ENCODE assay signal across 12 cellular contexts in genomic region chr4:38082424-38083374, GRCh38.
DNase-seq lines count a peak whose midpoint lies in the region; ATAC-seq and TF ChIP-seq lines count a peak whose summit lies in the region.
"Had no signal": no experiment of that assay in that cellular context is flagged by ENCODE, and none has a peak within 500 bp of the region (broad histone marks: within the 10 kb centered on the region; RNA-seq: fewer than 3 reads in every experiment).

No MANE protein-coding gene starts in this region.

- H3K36me3 ChIP-seq in mesenchymal stem cell (ENCODE audit: control insufficient read depth in 1 of 2, insufficient read depth in 2 of 2, low read depth in 1 of 2, low read length in 2 of 2) = peaks cover 0 to 15% of the 10 kb centered on the region in 2 experiments
- H3K36me3 ChIP-seq in upper lobe of left lung = peaks cover 0 to 12% (median 0%) of the 10 kb centered on the region in 4 donors

- H2AK5ac ChIP-seq in mesenchymal stem cell (ENCODE audit: low read length, severe bottlenecking) = no peak overlapping the region

- H4K8ac ChIP-seq in mesenchymal stem cell (ENCODE audit: low read length) = peak overlapping the region; percentile 84

- H3K9me3 ChIP-seq in mesenchymal stem cell (ENCODE audit: control insufficient read depth, low read length) (no peaks in the 10 kb centered on the region), upper lobe of left lung (no peaks in the 10 kb centered on the region)

- H3K9me3 Mint-ChIP-seq in activated naive CD8-positive, alpha-beta T cell treated with anti-CD3 and anti-CD28 coated beads, Interleukin-2, amount 50 U/mL, for 24 hours = no peaks in the 10 kb centered on the region
- no peaks in the 10 kb centered on the region for H3K9me3 Mint-ChIP-seq in activated naive CD8-positive, alpha-beta T cell treated with anti-CD3 and anti-CD28 coated beads for 36 hours
- no peaks in the 10 kb centered on the region for H3K9me3 Mint-ChIP-seq in activated CD4-positive, alpha-beta memory T cell treated with anti-CD3 and anti-CD28 coated beads for 36 hours

- DNase-seq in activated naive CD8-positive, alpha-beta T cell treated with anti-CD3 and anti-CD28 coated beads, Interleukin-2, amount 50 U/mL, for 24 hours = no peak
- no peak for DNase-seq in activated naive CD8-positive, alpha-beta T cell treated with anti-CD3 and anti-CD28 coated beads for 36 hours
- DNase-seq in dorsolateral prefrontal cortex (no peak), mesenchymal stem cell (peak; percentile 90), upper lobe of left lung (peak in 1 of 2 donors; percentile 30)
- DNase-seq in activated CD4-positive, alpha-beta memory T cell treated with anti-CD3 and anti-CD28 coated beads for 36 hours = no peak
- DNase-seq in activated T-cell treated with anti-CD3 and anti-CD28 coated beads, Interleukin-2, amount 50 U/mL, for 48 hours = no peak
- no peak for DNase-seq in activated CD4-positive, alpha-beta T cell treated with anti-CD3 and anti-CD28 coated beads for 4 hours
- DNase-seq: GOT3; left cardiac atrium; stimulated activated CD4-positive, alpha-beta T cell treated with anti-CD3 and anti-CD28 coated beads, Interleukin-2, amount 100 ng/mL, for 48 hours; WERI-Rb-1 had no signal

- peak overlapping the region; percentile 47 for H4K91ac ChIP-seq in mesenchymal stem cell (ENCODE audit: low read length)

- H3K4ac ChIP-seq in mesenchymal stem cell (ENCODE audit: low read depth in 1 of 2, low read length in 2 of 2) = peak overlapping the region; percentile 54 to 82

- no peak overlapping the region for H3K23ac ChIP-seq in mesenchymal stem cell (ENCODE audit: low read length in 2 of 2)

- TF ChIP-seq POLR2A in upper lobe of left lung (IDR thresholded peaks at IDR 0.05) = peak in 1 of 4 donors; percentile 42

- POLR2A ChIA-PET in activated CD4-positive, alpha-beta memory T cell treated with anti-CD3 and anti-CD28 coated beads for 36 hours (lab: Charles Lee) = interaction anchor here (2.6 kb wide), 1 partner anchor 8 kb away, joined by 9 read pairs; no protein-coding TSS in a partner anchor

- H2AFZ ChIP-seq in mesenchymal stem cell (ENCODE audit: low read depth, low read length) = no peak overlapping the region

- no peak for TF ChIP-seq EP300 in upper lobe of left lung (IDR thresholded peaks at IDR 0.05)

- H3K18ac ChIP-seq in mesenchymal stem cell (ENCODE audit: low read depth in 1 of 2, low read length in 2 of 2) = peak overlapping the region; percentile 88 to 90

- H3K79me1 ChIP-seq in mesenchymal stem cell (replicated peaks; ENCODE audit: low read length, poor library complexity, severe bottlenecking) = peaks cover 30% of the 10 kb centered on the region

- peak overlapping the region; percentile 59 to 94 for H2BK12ac ChIP-seq in mesenchymal stem cell (ENCODE audit: low read length in 2 of 2)

- H3K36me3 Mint-ChIP-seq in activated naive CD8-positive, alpha-beta T cell treated with anti-CD3 and anti-CD28 coated beads, Interleukin-2, amount 50 U/mL, for 24 hours (ENCODE audit: low read depth) = peaks cover 15% of the 10 kb centered on the region
- peaks cover 8% of the 10 kb centered on the region for H3K36me3 Mint-ChIP-seq in activated naive CD8-positive, alpha-beta T cell treated with anti-CD3 and anti-CD28 coated beads for 36 hours
- H3K36me3 Mint-ChIP-seq in activated CD4-positive, alpha-beta memory T cell treated with anti-CD3 and anti-CD28 coated beads for 36 hours = peaks cover 9% of the 10 kb centered on the region

- no peak overlapping the region for H3K4me3 Mint-ChIP-seq in activated naive CD8-positive, alpha-beta T cell treated with anti-CD3 and anti-CD28 coated beads, Interleukin-2, amount 50 U/mL, for 24 hours
- no peak overlapping the region for H3K4me3 Mint-ChIP-seq in activated naive CD8-positive, alpha-beta T cell treated with anti-CD3 and anti-CD28 coated beads for 36 hours
- no peak overlapping the region for H3K4me3 Mint-ChIP-seq in activated CD4-positive, alpha-beta memory T cell treated with anti-CD3 and anti-CD28 coated beads for 36 hours

- H3K4me1 ChIP-seq in mesenchymal stem cell (ENCODE audit: control insufficient read depth, insufficient read depth, low read depth, low read length) = peaks cover 12% of the 10 kb centered on the region
- H3K4me1 ChIP-seq in upper lobe of left lung = peaks cover 12 to 24% (median 21%) of the 10 kb centered on the region in 4 donors

- no peak for TF ChIP-seq CTCF in dorsolateral prefrontal cortex (IDR thresholded peaks at IDR 0.05 in 54 of 56, conservative IDR thresholded peaks at IDR 0.05 in 2 of 56; ENCODE audit: low read depth in 1 of 56, partially characterized antibody in 56 of 56)
- TF ChIP-seq CTCF in upper lobe of left lung (IDR thresholded peaks at IDR 0.05) = no peak

- no peak for ATAC-seq in activated naive CD8-positive, alpha-beta T cell treated with anti-CD3 and anti-CD28 coated beads, Interleukin-2, amount 50 U/mL, for 24 hours
- peak; percentile 47 to 67 for ATAC-seq in upper lobe of left lung (ENCODE audit: low FRiP score in 2 of 2)

- no peak overlapping the region for H3K14ac ChIP-seq in mesenchymal stem cell (ENCODE audit: low read length in 2 of 2)

- no peaks in the 10 kb centered on the region for H3K27me3 Mint-ChIP-seq in activated naive CD8-positive, alpha-beta T cell treated with anti-CD3 and anti-CD28 coated beads, Interleukin-2, amount 50 U/mL, for 24 hours
- H3K27me3 Mint-ChIP-seq in activated naive CD8-positive, alpha-beta T cell treated with anti-CD3 and anti-CD28 coated beads for 36 hours = no peaks in the 10 kb centered on the region
- H3K27me3 Mint-ChIP-seq in activated CD4-positive, alpha-beta memory T cell treated with anti-CD3 and anti-CD28 coated beads for 36 hours = no peaks in the 10 kb centered on the region

- no peak overlapping the region for H2BK5ac ChIP-seq in mesenchymal stem cell (ENCODE audit: low read depth, low read length, poor library complexity, severe bottlenecking)

- no peak overlapping the region for H3K4me2 ChIP-seq in mesenchymal stem cell (ENCODE audit: low read length, poor library complexity, severe bottlenecking)

- 54% methylated on average over 10 of the region's 11 CpGs for WGBS in mesenchymal stem cell
- 83 to 85% methylated on average over 11 of the region's 11 CpGs for WGBS in upper lobe of left lung, 2 donors

- peak overlapping the region; percentile 49 for H3K27ac Mint-ChIP-seq in activated naive CD8-positive, alpha-beta T cell treated with anti-CD3 and anti-CD28 coated beads, Interleukin-2, amount 50 U/mL, for 24 hours
- H3K27ac Mint-ChIP-seq in activated naive CD8-positive, alpha-beta T cell treated with anti-CD3 and anti-CD28 coated beads for 36 hours = no peak overlapping the region
- H3K27ac Mint-ChIP-seq in activated CD4-positive, alpha-beta memory T cell treated with anti-CD3 and anti-CD28 coated beads for 36 hours = no peak overlapping the region

- H3K4me1 Mint-ChIP-seq in activated naive CD8-positive, alpha-beta T cell treated with anti-CD3 and anti-CD28 coated beads, Interleukin-2, amount 50 U/mL, for 24 hours = peaks cover 12% of the 10 kb centered on the region
- H3K4me1 Mint-ChIP-seq in activated naive CD8-positive, alpha-beta T cell treated with anti-CD3 and anti-CD28 coated beads for 36 hours = peaks cover 13% of the 10 kb centered on the region
- peaks cover 16% of the 10 kb centered on the region for H3K4me1 Mint-ChIP-seq in activated CD4-positive, alpha-beta memory T cell treated with anti-CD3 and anti-CD28 coated beads for 36 hours (ENCODE audit: low read depth)

- H3K9ac ChIP-seq in mesenchymal stem cell (ENCODE audit: low read length) = peak overlapping the region; percentile 66

- H3K4me3 ChIP-seq in dorsolateral prefrontal cortex = no peak overlapping the region
- no peak overlapping the region for H3K4me3 ChIP-seq in mesenchymal stem cell (ENCODE audit: insufficient read depth in 1 of 2, low read depth in 1 of 2, low read length in 2 of 2)
- no peak overlapping the region for H3K4me3 ChIP-seq in upper lobe of left lung

- peak overlapping the region; percentile 77 for H2BK15ac ChIP-seq in mesenchymal stem cell (ENCODE audit: low read depth, poor library complexity, severe bottlenecking)

- peak overlapping the region; percentile 86 for H2BK120ac ChIP-seq in mesenchymal stem cell (ENCODE audit: low read depth, low read length)

- H3K27me3 ChIP-seq in dorsolateral prefrontal cortex (no peaks in the 10 kb centered on the region), mesenchymal stem cell (ENCODE audit: control insufficient read depth in 1 of 2, insufficient read depth in 1 of 2, low read length in 2 of 2) (no peaks in the 10 kb centered on the region), upper lobe of left lung (no peaks in the 10 kb centered on the region)

- intact Hi-C loops in dorsolateral prefrontal cortex (cut with DNase I) = no loop called here
- intact Hi-C loops in activated CD4-positive, alpha-beta memory T cell treated with anti-CD3 and anti-CD28 coated beads for 36 hours (cut with micrococcal nuclease) = no loop called here

- H3K27ac ChIP-seq in dorsolateral prefrontal cortex (peak overlapping the region in 49 of 59 donors; percentile 1 to 81 (median 56)), mesenchymal stem cell (ENCODE audit: low read length, poor library complexity, severe bottlenecking) (peak overlapping the region; percentile 4), upper lobe of left lung (peak overlapping the region in 3 of 4 donors; percentile 56 to 72 (median 61))
- H3K27ac ChIP-seq: WERI-Rb-1 had no signal

- CTCF ChIA-PET in activated CD4-positive, alpha-beta memory T cell treated with anti-CD3 and anti-CD28 coated beads for 36 hours (lab: Charles Lee) = interaction anchor here (1.0 to 1.6 kb wide), 3 partner anchors 11 to 20 kb away, joined by 3 to 4 read pairs (median 3); no protein-coding TSS in a partner anchor

Comparison
In these comparisons a context has a peak if more than half of its experiments do, and no peak if none do; other contexts are left out.
1. H3K27ac ChIP-seq: peak in every context shown above with its lines; median percentile 61 in upper lobe of left lung; 56 in dorsolateral prefrontal cortex; 4 in mesenchymal stem cell.